ENCODE assay signal across 8 cellular contexts in genomic region chr7:98252655-98253054, GRCh38. TPM values are rescaled to one million over a fixed set of nuclear protein-coding genes. Genes with fewer than 3 reads are reported as not detected.
DNase-seq lines count a peak whose midpoint lies in the region; ATAC-seq and TF ChIP-seq lines count a peak whose summit lies in the region.

No MANE protein-coding gene starts in this region.

- H3K36me3 Mint-ChIP-seq in T-cell: peaks cover 27% of the 10 kb centered on the region

- CTCF ChIA-PET in T-cell (lab: Charles Lee): interaction anchor here (0.6 to 1.1 kb wide), 2 partner anchors 28 to 84 kb away, joined by 3 read pairs; no protein-coding TSS in a partner anchor

- H3K9me3 ChIP-seq in HAP-1: no peaks in the 10 kb centered on the region
- H3K9me3 ChIP-seq in gastroesophageal sphincter: no peaks in the 10 kb centered on the region

- in situ Hi-C loops in HAP-1 (cut with MboI; ENCODE audit: low sequenced_read_pairs): no loop called here

- peak overlapping the region in 3 of 4 donors; percentile 84 to 87 (median 87) for H3K27ac ChIP-seq in gastroesophageal sphincter
- peak overlapping the region in 20 of 21 experiments; percentile 70 to 93 (median 82) for H3K27ac ChIP-seq in skin epidermis

- H3K27me3 Mint-ChIP-seq in T-cell: no peaks in the 10 kb centered on the region

- DNase-seq in HAP-1 (ENCODE audit: low spot score in 2 of 2) (no peak), T-cell (no peak), DMS53 (lab: John Stamatoyannopoulos, UW) (no peak), cerebellum (ENCODE audit: low spot score) (no peak)

- ATAC-seq in T-cell (replicated peaks in 1 of 4): no peak
- ATAC-seq in gastroesophageal sphincter: peak; percentile 5
- no peak for ATAC-seq in HG03457 (IDR thresholded peaks at IDR 0.05; ENCODE audit: unreplicated experiment)
- no peak for ATAC-seq in GM18909 (IDR thresholded peaks at IDR 0.05; ENCODE audit: poor library complexity, unreplicated experiment)

- no peak for TF ChIP-seq POLR2A in gastroesophageal sphincter (IDR thresholded peaks at IDR 0.05)

- H3K27ac Mint-ChIP-seq in T-cell: peak overlapping the region; percentile 94 to 98

- H3K4me3 ChIP-seq in HAP-1 (peak overlapping the region; percentile 81), gastroesophageal sphincter (peak overlapping the region; percentile 80 to 90), skin epidermis (peak overlapping the region; percentile 54 to 97 (median 74))

- H3K36me3 ChIP-seq in HAP-1 (replicated peaks) (peaks cover 3% of the 10 kb centered on the region; the same call in 1 of the 2 replicates), gastroesophageal sphincter (peaks cover 0 to 33% of the 10 kb centered on the region in 2 donors)

- no peak for TF ChIP-seq EP300 in gastroesophageal sphincter (IDR thresholded peaks at IDR 0.05)

- peak overlapping the region; percentile 87 to 96 (median 94) for H3K4me3 Mint-ChIP-seq in T-cell

- WGBS in gastroesophageal sphincter (ENCODE audit: low coverage in 1 of 2), 2 donors: 31 to 51% methylated on average over 9 to 13 of the region's 14 CpGs

- H3K4me1 ChIP-seq in HAP-1 (no peaks in the 10 kb centered on the region; the same call in 1 of the 2 replicates), gastroesophageal sphincter (peaks cover 0 to 56% (median 19%) of the 10 kb centered on the region in 3 donors)

- peaks cover 60 to 67% (median 63%) of the 10 kb centered on the region in 3 donors for H3K4me1 Mint-ChIP-seq in T-cell

- TF ChIP-seq CTCF in gastroesophageal sphincter (IDR thresholded peaks at IDR 0.05): no peak

- H3K27me3 ChIP-seq in HAP-1 (ENCODE audit: low read depth): no peaks in the 10 kb centered on the region
- no peaks in the 10 kb centered on the region for H3K27me3 ChIP-seq in gastroesophageal sphincter

- POLR2A ChIA-PET in T-cell (lab: Charles Lee): interaction anchor here (0.6 kb wide), 2 partner anchors 17 to 621 kb away, joined by 3 read pairs; no protein-coding TSS in a partner anchor

- H3K9me3 Mint-ChIP-seq in T-cell: no peaks in the 10 kb centered on the region

RNA-seq across cellular contexts. Expression of gene TECPR1, which starts 0.6 kb away (rescaled TPM):
- total RNA-seq in T-cell (100 to 1,000 TPM; 118 to 192 (median 162) TPM), gastroesophageal sphincter (10 to 100 TPM; 18.6 to 22.3 (median 20.4) TPM), cerebellum (22.8 TPM)

RNA-seq across cellular contexts. Expression of gene BRI3, which starts 28.8 kb away (rescaled TPM):
- total RNA-seq in T-cell: 10 to 100 TPM; 53.4 to 73.0 (median 61.2) TPM
- total RNA-seq in gastroesophageal sphincter: 10 to 100 TPM; 39.0 to 51.4 (median 45.5) TPM
- 19.1 TPM for total RNA-seq in cerebellum

RNA-seq across cellular contexts. Expression of gene BHLHA15, which starts 41.4 kb away (rescaled TPM):
- total RNA-seq in T-cell (under 1 TPM in 1 of 5 donors, not detected in 4; 0.55 TPM), gastroesophageal sphincter (under 1 TPM in 1 of 4 donors, not detected in 3; 0.81 TPM), cerebellum (5.4 TPM)
